In genomic region chr5:156522651-156523529, GRCh38 we compare ENCODE assay signal across 15 cellular contexts.
"Had no signal": no experiment of that assay in that cellular context is flagged by ENCODE, and none has a peak within 500 bp of the region (broad histone marks: within the 10 kb centered on the region; RNA-seq: fewer than 3 reads in every experiment).

No MANE protein-coding gene starts in this region.

- H3K27ac ChIP-seq: HL-60 had no signal

- DNase-seq: KBM-7, MV-4-11, NCI-H1048, NCI-H1694, NCI-H187 treated with DMSO at 0.1 percent for 48 hours, NCI-H2029 treated with DMSO at 0.1 percent for 48 hours, NCI-H2171, NCI-H226, NCI-H446, NCI-H510A, NCI-H524 treated with DMSO at 0.1 percent for 48 hours, NCI-H82, Right ventricle myocardium superior, RPMI8226 had no signal
